ENCODE assay signal across 1 cellular context in the genomic region with DNA sequence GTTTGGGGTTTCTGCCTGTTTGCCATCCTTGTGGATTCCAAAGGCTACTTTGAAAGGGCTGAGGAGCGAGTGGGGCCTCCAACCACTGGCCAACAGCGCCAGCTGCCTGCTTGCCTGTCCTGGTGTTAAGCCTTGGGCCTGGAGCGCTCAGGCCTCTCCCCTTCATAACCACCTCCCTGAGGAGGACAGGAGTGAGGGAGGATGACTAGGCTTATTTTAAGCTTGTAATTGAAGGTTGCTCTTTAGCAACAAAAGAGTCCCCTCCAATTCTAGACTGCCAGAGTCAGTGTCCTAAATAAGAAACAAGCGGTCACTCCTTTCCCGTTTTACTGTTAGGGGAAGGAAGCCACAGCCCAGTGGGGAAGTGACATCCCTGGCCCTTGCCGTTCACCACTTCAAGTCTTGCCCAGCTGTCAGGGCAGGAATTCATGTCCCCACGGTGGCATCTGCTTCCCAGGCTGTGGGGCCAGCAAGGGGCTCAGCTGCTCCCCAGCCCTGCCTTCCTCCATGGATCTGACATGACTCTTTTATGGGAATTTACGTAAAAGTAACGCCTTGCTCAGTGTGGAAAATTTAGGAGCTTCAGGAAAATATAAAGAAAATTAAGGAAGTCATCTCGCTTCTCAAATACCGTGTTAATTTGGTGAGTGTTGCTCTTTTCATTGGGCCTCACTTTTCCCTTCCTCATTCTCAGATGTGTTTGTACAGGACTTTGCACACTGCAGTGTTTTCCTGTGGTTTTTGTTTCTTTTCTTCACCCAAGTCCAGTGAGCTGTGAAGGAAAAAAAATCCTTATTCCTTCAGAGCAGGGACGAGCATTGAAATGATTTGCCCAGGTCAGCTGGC.
A peak's percentile ranks its signal among the peaks of the same experiment; 100 is the strongest.
TF ChIP-seq lines count a peak whose summit lies in the region.

No MANE protein-coding gene starts in this region.

TF ChIP-seq in K562, 482 proteins besides CTCF, POLR2A, EP300 and RAD21 (continued from another document and continues in another):
- TF ChIP-seq, protein P1, sequence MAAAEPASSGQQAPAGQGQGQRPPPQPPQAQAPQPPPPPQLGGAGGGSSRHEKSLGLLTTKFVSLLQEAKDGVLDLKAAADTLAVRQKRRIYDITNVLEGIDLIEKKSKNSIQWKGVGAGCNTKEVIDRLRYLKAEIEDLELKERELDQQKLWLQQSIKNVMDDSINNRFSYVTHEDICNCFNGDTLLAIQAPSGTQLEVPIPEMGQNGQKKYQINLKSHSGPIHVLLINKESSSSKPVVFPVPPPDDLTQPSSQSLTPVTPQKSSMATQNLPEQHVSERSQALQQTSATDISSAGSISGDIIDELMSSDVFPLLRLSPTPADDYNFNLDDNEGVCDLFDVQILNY (CRISPR knock-in tag; IDR thresholded peaks at IDR 0.05) = no peak
- no peak for TF ChIP-seq EWSR1 (IDR thresholded peaks at IDR 0.05; ENCODE audit: borderline replicate concordance, low read depth, partially characterized antibody)
- no peak for TF ChIP-seq POLR2G (IDR thresholded peaks at IDR 0.05; ENCODE audit: low read depth, low read length)
- TF ChIP-seq ZEB2 (IDR thresholded peaks at IDR 0.05) = no peak
- TF ChIP-seq HCFC1 (IDR thresholded peaks at IDR 0.05; ENCODE audit: low read depth, low read length) = no peak
- TF ChIP-seq BMI1 (IDR thresholded peaks at IDR 0.05; ENCODE audit: low read length) = no peak
- peak; percentile 64; the same call in 1 of the 2 replicates for TF ChIP-seq SMARCA4 (IDR thresholded peaks at IDR 0.05)
- no peak for TF ChIP-seq SNIP1 (IDR thresholded peaks at IDR 0.05; ENCODE audit: low read depth)
- TF ChIP-seq HMG20B (CRISPR knock-in tag; IDR thresholded peaks at IDR 0.05) = no peak
- TF ChIP-seq NFE2 (IDR thresholded peaks at IDR 0.05; ENCODE audit: low read depth) = peak; percentile 96
- no peak for TF ChIP-seq KAT2B (IDR thresholded peaks at IDR 0.05; ENCODE audit: low read depth, low read length)
- TF ChIP-seq, protein P2, sequence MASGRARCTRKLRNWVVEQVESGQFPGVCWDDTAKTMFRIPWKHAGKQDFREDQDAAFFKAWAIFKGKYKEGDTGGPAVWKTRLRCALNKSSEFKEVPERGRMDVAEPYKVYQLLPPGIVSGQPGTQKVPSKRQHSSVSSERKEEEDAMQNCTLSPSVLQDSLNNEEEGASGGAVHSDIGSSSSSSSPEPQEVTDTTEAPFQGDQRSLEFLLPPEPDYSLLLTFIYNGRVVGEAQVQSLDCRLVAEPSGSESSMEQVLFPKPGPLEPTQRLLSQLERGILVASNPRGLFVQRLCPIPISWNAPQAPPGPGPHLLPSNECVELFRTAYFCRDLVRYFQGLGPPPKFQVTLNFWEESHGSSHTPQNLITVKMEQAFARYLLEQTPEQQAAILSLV (tag; IDR thresholded peaks at IDR 0.05) = no peak
- no peak for TF ChIP-seq RHOXF2B (CRISPR knock-in tag; conservative IDR thresholded peaks at IDR 0.05)
- no peak for TF ChIP-seq TSC22D4 (tag; IDR thresholded peaks at IDR 0.05)
- no peak for TF ChIP-seq FUS (optimal IDR thresholded peaks at IDR 0.05; ENCODE audit: low read depth, low read length)
- no peak for TF ChIP-seq ZNF696 (CRISPR knock-in tag; conservative IDR thresholded peaks at IDR 0.05)
- TF ChIP-seq JUN (IDR thresholded peaks at IDR 0.05; ENCODE audit: borderline replicate concordance, low read depth, low read length) = no peak
- no peak for TF ChIP-seq JUN (CRISPR knock-in tag; IDR thresholded peaks at IDR 0.05; ENCODE audit: borderline replicate concordance)
- TF ChIP-seq CREM (IDR thresholded peaks at IDR 0.05; ENCODE audit: low read depth) = no peak
- TF ChIP-seq, protein P3, sequence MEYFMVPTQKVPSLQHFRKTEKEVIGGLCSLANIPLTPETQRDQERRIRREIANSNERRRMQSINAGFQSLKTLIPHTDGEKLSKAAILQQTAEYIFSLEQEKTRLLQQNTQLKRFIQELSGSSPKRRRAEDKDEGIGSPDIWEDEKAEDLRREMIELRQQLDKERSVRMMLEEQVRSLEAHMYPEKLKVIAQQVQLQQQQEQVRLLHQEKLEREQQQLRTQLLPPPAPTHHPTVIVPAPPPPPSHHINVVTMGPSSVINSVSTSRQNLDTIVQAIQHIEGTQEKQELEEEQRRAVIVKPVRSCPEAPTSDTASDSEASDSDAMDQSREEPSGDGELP (CRISPR knock-in tag; IDR thresholded peaks at IDR 0.05; ENCODE audit: borderline replicate concordance) = 0 out of 2 replicates have a peak, but pooled peaks have one; percentile 22
- 0 out of 2 replicates have a peak, but pooled peaks have one; percentile 46 for TF ChIP-seq MTA3 (IDR thresholded peaks at IDR 0.05; ENCODE audit: borderline replicate concordance)
- TF ChIP-seq MYC (IDR thresholded peaks at IDR 0.05; ENCODE audit: low read depth, low read length) = no peak
- TF ChIP-seq MYC (CRISPR knock-in tag; IDR thresholded peaks at IDR 0.05; ENCODE audit: borderline replicate concordance, low read depth) = no peak
- 0 out of 4 replicates have a peak, but pooled peaks of 1 of the 2 experiments have one; percentile 17 for TF ChIP-seq MAZ (CRISPR knock-in tag; conservative IDR thresholded peaks at IDR 0.05 in 1 of 2, IDR thresholded peaks at IDR 0.05 in 1 of 2)
- no peak for TF ChIP-seq XRCC5 (IDR thresholded peaks at IDR 0.05; ENCODE audit: low read depth, low read length)
- TF ChIP-seq BCOR (IDR thresholded peaks at IDR 0.05) = no peak
- no peak for TF ChIP-seq ZBTB7A (IDR thresholded peaks at IDR 0.05; ENCODE audit: borderline replicate concordance, control insufficient read depth, low read depth, low read length)
- TF ChIP-seq, protein P4, sequence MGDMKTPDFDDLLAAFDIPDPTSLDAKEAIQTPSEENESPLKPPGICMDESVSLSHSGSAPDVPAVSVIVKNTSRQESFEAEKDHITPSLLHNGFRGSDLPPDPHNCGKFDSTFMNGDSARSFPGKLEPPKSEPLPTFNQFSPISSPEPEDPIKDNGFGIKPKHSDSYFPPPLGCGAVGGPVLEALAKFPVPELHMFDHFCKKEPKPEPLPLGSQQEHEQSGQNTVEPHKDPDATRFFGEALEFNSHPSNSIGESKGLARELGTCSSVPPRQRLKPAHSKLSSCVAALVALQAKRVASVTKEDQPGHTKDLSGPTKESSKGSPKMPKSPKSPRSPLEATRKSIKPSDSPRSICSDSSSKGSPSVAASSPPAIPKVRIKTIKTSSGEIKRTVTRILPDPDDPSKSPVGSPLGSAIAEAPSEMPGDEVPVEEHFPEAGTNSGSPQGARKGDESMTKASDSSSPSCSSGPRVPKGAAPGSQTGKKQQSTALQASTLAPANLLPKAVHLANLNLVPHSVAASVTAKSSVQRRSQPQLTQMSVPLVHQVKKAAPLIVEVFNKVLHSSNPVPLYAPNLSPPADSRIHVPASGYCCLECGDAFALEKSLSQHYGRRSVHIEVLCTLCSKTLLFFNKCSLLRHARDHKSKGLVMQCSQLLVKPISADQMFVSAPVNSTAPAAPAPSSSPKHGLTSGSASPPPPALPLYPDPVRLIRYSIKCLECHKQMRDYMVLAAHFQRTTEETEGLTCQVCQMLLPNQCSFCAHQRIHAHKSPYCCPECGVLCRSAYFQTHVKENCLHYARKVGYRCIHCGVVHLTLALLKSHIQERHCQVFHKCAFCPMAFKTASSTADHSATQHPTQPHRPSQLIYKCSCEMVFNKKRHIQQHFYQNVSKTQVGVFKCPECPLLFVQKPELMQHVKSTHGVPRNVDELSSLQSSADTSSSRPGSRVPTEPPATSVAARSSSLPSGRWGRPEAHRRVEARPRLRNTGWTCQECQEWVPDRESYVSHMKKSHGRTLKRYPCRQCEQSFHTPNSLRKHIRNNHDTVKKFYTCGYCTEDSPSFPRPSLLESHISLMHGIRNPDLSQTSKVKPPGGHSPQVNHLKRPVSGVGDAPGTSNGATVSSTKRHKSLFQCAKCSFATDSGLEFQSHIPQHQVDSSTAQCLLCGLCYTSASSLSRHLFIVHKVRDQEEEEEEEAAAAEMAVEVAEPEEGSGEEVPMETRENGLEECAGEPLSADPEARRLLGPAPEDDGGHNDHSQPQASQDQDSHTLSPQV (IDR thresholded peaks at IDR 0.05) = peak; percentile 85
- TF ChIP-seq HDAC6 (IDR thresholded peaks at IDR 0.05; ENCODE audit: low read depth, low read length) = no peak
- no peak for TF ChIP-seq HNRNPH1 (optimal IDR thresholded peaks at IDR 0.05; ENCODE audit: low read depth, low read length)
- TF ChIP-seq WHSC1 (IDR thresholded peaks at IDR 0.05; ENCODE audit: low read length) = no peak
- TF ChIP-seq ZNF778 (CRISPR knock-in tag; IDR thresholded peaks at IDR 0.05) = no peak
- TF ChIP-seq ZNF76 (CRISPR knock-in tag; IDR thresholded peaks at IDR 0.05; ENCODE audit: borderline replicate concordance) = no peak
- TF ChIP-seq, protein P5, sequence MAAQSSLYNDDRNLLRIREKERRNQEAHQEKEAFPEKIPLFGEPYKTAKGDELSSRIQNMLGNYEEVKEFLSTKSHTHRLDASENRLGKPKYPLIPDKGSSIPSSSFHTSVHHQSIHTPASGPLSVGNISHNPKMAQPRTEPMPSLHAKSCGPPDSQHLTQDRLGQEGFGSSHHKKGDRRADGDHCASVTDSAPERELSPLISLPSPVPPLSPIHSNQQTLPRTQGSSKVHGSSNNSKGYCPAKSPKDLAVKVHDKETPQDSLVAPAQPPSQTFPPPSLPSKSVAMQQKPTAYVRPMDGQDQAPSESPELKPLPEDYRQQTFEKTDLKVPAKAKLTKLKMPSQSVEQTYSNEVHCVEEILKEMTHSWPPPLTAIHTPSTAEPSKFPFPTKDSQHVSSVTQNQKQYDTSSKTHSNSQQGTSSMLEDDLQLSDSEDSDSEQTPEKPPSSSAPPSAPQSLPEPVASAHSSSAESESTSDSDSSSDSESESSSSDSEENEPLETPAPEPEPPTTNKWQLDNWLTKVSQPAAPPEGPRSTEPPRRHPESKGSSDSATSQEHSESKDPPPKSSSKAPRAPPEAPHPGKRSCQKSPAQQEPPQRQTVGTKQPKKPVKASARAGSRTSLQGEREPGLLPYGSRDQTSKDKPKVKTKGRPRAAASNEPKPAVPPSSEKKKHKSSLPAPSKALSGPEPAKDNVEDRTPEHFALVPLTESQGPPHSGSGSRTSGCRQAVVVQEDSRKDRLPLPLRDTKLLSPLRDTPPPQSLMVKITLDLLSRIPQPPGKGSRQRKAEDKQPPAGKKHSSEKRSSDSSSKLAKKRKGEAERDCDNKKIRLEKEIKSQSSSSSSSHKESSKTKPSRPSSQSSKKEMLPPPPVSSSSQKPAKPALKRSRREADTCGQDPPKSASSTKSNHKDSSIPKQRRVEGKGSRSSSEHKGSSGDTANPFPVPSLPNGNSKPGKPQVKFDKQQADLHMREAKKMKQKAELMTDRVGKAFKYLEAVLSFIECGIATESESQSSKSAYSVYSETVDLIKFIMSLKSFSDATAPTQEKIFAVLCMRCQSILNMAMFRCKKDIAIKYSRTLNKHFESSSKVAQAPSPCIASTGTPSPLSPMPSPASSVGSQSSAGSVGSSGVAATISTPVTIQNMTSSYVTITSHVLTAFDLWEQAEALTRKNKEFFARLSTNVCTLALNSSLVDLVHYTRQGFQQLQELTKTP (IDR thresholded peaks at IDR 0.05; ENCODE audit: low read depth in 1 of 2, partially characterized antibody in 2 of 2) = no peak
- TF ChIP-seq ZNF583 (CRISPR knock-in tag; IDR thresholded peaks at IDR 0.05) = no peak
- no peak for TF ChIP-seq RBM15 (IDR thresholded peaks at IDR 0.05; ENCODE audit: insufficient read depth, low read length)
- no peak for TF ChIP-seq HMG20A (CRISPR knock-in tag; conservative IDR thresholded peaks at IDR 0.05)
- TF ChIP-seq, protein P6, sequence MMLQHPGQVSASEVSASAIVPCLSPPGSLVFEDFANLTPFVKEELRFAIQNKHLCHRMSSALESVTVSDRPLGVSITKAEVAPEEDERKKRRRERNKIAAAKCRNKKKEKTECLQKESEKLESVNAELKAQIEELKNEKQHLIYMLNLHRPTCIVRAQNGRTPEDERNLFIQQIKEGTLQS (IDR thresholded peaks at IDR 0.05) = peak; percentile 10; the same call in 1 of the 2 replicates
- TF ChIP-seq, protein P6 (CRISPR knock-in tag; conservative IDR thresholded peaks at IDR 0.05) = no peak
- no peak for TF ChIP-seq ZC3H4 (CRISPR knock-in tag; IDR thresholded peaks at IDR 0.05; ENCODE audit: borderline replicate concordance)
- TF ChIP-seq HDGF (IDR thresholded peaks at IDR 0.05) = no peak
- TF ChIP-seq, protein P7, sequence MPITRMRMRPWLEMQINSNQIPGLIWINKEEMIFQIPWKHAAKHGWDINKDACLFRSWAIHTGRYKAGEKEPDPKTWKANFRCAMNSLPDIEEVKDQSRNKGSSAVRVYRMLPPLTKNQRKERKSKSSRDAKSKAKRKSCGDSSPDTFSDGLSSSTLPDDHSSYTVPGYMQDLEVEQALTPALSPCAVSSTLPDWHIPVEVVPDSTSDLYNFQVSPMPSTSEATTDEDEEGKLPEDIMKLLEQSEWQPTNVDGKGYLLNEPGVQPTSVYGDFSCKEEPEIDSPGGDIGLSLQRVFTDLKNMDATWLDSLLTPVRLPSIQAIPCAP (CRISPR knock-in tag; IDR thresholded peaks at IDR 0.05; ENCODE audit: borderline replicate concordance) = no peak
- TF ChIP-seq JUND (IDR thresholded peaks at IDR 0.05; ENCODE audit: borderline replicate concordance, low read depth, low read length) = no peak
- TF ChIP-seq JUND (tag; IDR thresholded peaks at IDR 0.05; ENCODE audit: borderline replicate concordance, low read depth, low read length) = peak; percentile 58; the same call in 1 of the 3 replicates
- TF ChIP-seq MAFK (IDR thresholded peaks at IDR 0.05; ENCODE audit: low read length) = peak; percentile 84
- TF ChIP-seq PHB (CRISPR knock-in tag; IDR thresholded peaks at IDR 0.05) = no peak
- TF ChIP-seq, protein P8, sequence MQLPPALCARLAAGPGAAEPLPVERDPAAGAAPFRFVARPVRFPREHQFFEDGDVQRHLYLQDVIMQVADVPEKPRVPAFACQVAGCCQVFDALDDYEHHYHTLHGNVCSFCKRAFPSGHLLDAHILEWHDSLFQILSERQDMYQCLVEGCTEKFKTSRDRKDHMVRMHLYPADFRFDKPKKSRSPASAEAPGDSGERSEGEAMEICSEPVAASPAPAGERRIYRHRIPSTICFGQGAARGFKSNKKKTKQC (CRISPR knock-in tag; IDR thresholded peaks at IDR 0.05) = no peak
- TF ChIP-seq ZKSCAN8 (CRISPR knock-in tag; IDR thresholded peaks at IDR 0.05) = no peak
- no peak for TF ChIP-seq NCOA2 (IDR thresholded peaks at IDR 0.05; ENCODE audit: partially characterized antibody in 2 of 2)
- no peak for TF ChIP-seq GABPB1 (CRISPR knock-in tag; IDR thresholded peaks at IDR 0.05)
- no peak for TF ChIP-seq MCM3 (IDR thresholded peaks at IDR 0.05)
- TF ChIP-seq, protein P9, sequence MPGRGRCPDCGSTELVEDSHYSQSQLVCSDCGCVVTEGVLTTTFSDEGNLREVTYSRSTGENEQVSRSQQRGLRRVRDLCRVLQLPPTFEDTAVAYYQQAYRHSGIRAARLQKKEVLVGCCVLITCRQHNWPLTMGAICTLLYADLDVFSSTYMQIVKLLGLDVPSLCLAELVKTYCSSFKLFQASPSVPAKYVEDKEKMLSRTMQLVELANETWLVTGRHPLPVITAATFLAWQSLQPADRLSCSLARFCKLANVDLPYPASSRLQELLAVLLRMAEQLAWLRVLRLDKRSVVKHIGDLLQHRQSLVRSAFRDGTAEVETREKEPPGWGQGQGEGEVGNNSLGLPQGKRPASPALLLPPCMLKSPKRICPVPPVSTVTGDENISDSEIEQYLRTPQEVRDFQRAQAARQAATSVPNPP (IDR thresholded peaks at IDR 0.05; ENCODE audit: borderline replicate concordance, insufficient read depth, insufficient read length) = no peak
- TF ChIP-seq SMARCE1 (IDR thresholded peaks at IDR 0.05) = no peak
- TF ChIP-seq TEAD2 (tag; IDR thresholded peaks at IDR 0.05) = 0 out of 2 replicates have a peak, but pooled peaks have one; percentile 36
- TF ChIP-seq ZC3H8 (IDR thresholded peaks at IDR 0.05) = no peak
- TF ChIP-seq NFATC3 (IDR thresholded peaks at IDR 0.05) = no peak
- no peak for TF ChIP-seq PRPF4 (IDR thresholded peaks at IDR 0.05; ENCODE audit: insufficient read depth, low read depth, low read length, poor library complexity, severe bottlenecking)
